Comparison of ENCODE assay signal across 1 cellular context in genomic region chr17:16462070-16462864, GRCh38.
TF ChIP-seq lines count a peak whose summit lies in the region.

No MANE protein-coding gene starts in this region.

TF ChIP-seq in K562, 482 proteins besides CTCF, POLR2A, EP300 and RAD21:
- peak; percentile 43; the same call in 1 of the 2 replicates for TF ChIP-seq POLR2G (IDR thresholded peaks at IDR 0.05; ENCODE audit: low read depth, low read length)
- no peak for TF ChIP-seq GTF2A2 (tag; IDR thresholded peaks at IDR 0.05)
- no peak for TF ChIP-seq ZNF75A (CRISPR knock-in tag; IDR thresholded peaks at IDR 0.05)
- TF ChIP-seq CBX2 (IDR thresholded peaks at IDR 0.05; ENCODE audit: insufficient read depth, low read length, poor library complexity, severe bottlenecking): no peak
